In genomic region chr1:183859865-183860264, GRCh38 we compare ENCODE assay signal across 27 cellular contexts. TPM values are rescaled to one million over a fixed set of nuclear protein-coding genes. Genes with fewer than 3 reads are reported as not detected.
A peak's percentile ranks its signal among the peaks of the same experiment; 100 is the strongest.
DNase-seq lines count a peak whose midpoint lies in the region; ATAC-seq, FAIRE-seq and TF ChIP-seq lines count a peak whose summit lies in the region.
"Had no signal": no experiment of that assay in that cellular context is flagged by ENCODE, and none has a peak within 500 bp of the region (broad histone marks: within the 10 kb centered on the region; RNA-seq: fewer than 3 reads in every experiment).

No MANE protein-coding gene starts in this region.

- ATAC-seq in T-helper 17 cell (no peak), right cardiac atrium (no peak)
- ATAC-seq: activated T-helper 17 cell treated with anti-CD3 and anti-CD28 coated beads, Interleukin-2, amount 50 U/mL, for 72 hours; GM12878; heart left ventricle; K562; psoas muscle had no signal

- no peaks in the 10 kb centered on the region for H3K9me3 Mint-ChIP-seq in HFFc6
- H3K9me3 Mint-ChIP-seq: activated CD4-positive, alpha-beta memory T cell treated with anti-CD3 and anti-CD28 coated beads, Interleukin-2, amount 10 ng/mL, durations not matched to agents 7 days and 5 days; activated naive CD4-positive, alpha-beta T cell treated with anti-CD3 and anti-CD28 coated beads, Interleukin-2, amount 50 U/mL, for 24 hours; activated T-helper 17 cell treated with anti-CD3 and anti-CD28 coated beads, Interleukin-2, amount 50 U/mL, for 72 hours had no signal

- H3K4me1 ChIP-seq in small intestine (ENCODE audit: control insufficient read depth in 2 of 2, insufficient read depth in 1 of 2, low read depth in 1 of 2, low read length in 1 of 2) (no peaks in the 10 kb centered on the region), right cardiac atrium (ENCODE audit: control insufficient read depth, insufficient read depth, low read length) (peaks cover 8% of the 10 kb centered on the region)
- H3K4me1 ChIP-seq: psoas muscle, SJCRH30 had no signal

- H3K27ac Mint-ChIP-seq in HFFc6, result no peak overlapping the region
- no peak overlapping the region for H3K27ac Mint-ChIP-seq in T-helper 17 cell
- H3K27ac Mint-ChIP-seq: activated CD4-positive, alpha-beta memory T cell treated with anti-CD3 and anti-CD28 coated beads, Interleukin-2, amount 10 ng/mL, durations not matched to agents 7 days and 5 days; activated naive CD4-positive, alpha-beta T cell treated with anti-CD3 and anti-CD28 coated beads, Interleukin-2, amount 50 U/mL, for 24 hours; activated T-helper 17 cell treated with anti-CD3 and anti-CD28 coated beads, Interleukin-2, amount 50 U/mL, for 72 hours had no signal

- no peaks in the 10 kb centered on the region for H3K36me3 ChIP-seq in small intestine (ENCODE audit: control insufficient read depth in 2 of 2, insufficient read depth in 2 of 2, low read length in 2 of 2)
- H3K36me3 ChIP-seq: SJCRH30 had no signal

- FAIRE-seq in small intestine (lab: Jason Lieb, UNC), result no peak
- FAIRE-seq: D721Med, GM12878, K562, TTC549 had no signal

- in situ Hi-C loops in astrocyte of the spinal cord (cut with HindIII; ENCODE audit: low sequenced_read_pairs), result no loop called here

- H3K36me3 Mint-ChIP-seq in HFFc6 (ENCODE audit: low read depth) (peaks cover 4% of the 10 kb centered on the region; the same call in 1 of the 2 replicates), T-helper 17 cell (ENCODE audit: low read depth) (peaks cover 2% of the 10 kb centered on the region)

- H3K27me3 Mint-ChIP-seq in HFFc6 (ENCODE audit: insufficient read depth) (no peaks in the 10 kb centered on the region; the same call in 1 of the 2 replicates), T-helper 17 cell (no peaks in the 10 kb centered on the region)
- H3K27me3 Mint-ChIP-seq: activated CD4-positive, alpha-beta memory T cell treated with anti-CD3 and anti-CD28 coated beads, Interleukin-2, amount 10 ng/mL, durations not matched to agents 7 days and 5 days; activated naive CD4-positive, alpha-beta T cell treated with anti-CD3 and anti-CD28 coated beads, Interleukin-2, amount 50 U/mL, for 24 hours; activated T-helper 17 cell treated with anti-CD3 and anti-CD28 coated beads, Interleukin-2, amount 50 U/mL, for 72 hours had no signal

- H3K27ac ChIP-seq in small intestine (ENCODE audit: low read depth in 1 of 2, low read length in 1 of 2), result no peak overlapping the region
- H3K27ac ChIP-seq in right cardiac atrium (ENCODE audit: low read length), result no peak overlapping the region
- H3K27ac ChIP-seq: C4-2B, heart left ventricle, psoas muscle, SJCRH30, skin epidermis had no signal

- WGBS in small intestine, 3 donors, result 59 to 74% (median 66%) methylated on average over 4 of the region's 4 CpGs
- 78% methylated on average over 4 of the region's 4 CpGs for WGBS in right cardiac atrium

- H3K4me3 ChIP-seq in astrocyte of the spinal cord (ENCODE audit: low read depth, low read length) (no peak overlapping the region), fibroblast of villous mesenchyme (ENCODE audit: low read depth, low read length) (no peak overlapping the region), small intestine (ENCODE audit: low read depth in 1 of 2, low read length in 2 of 2) (no peak overlapping the region), right cardiac atrium (ENCODE audit: low read length) (no peak overlapping the region)
- H3K4me3 ChIP-seq: GM12878, heart left ventricle, K562, psoas muscle, SJCRH30, skin epidermis, tibial nerve had no signal

- intact Hi-C loops in right cardiac atrium (cut with DNase I), result loop anchor here in 1 of 4 donors (10.0 kb wide), 1 partner anchor 45 kb away; no protein-coding TSS in a partner anchor

- H3K4me3 Mint-ChIP-seq in HFFc6 (no peak overlapping the region), T-helper 17 cell (no peak overlapping the region)
- H3K4me3 Mint-ChIP-seq: activated CD4-positive, alpha-beta memory T cell treated with anti-CD3 and anti-CD28 coated beads, Interleukin-2, amount 10 ng/mL, durations not matched to agents 7 days and 5 days; activated naive CD4-positive, alpha-beta T cell treated with anti-CD3 and anti-CD28 coated beads, Interleukin-2, amount 50 U/mL, for 24 hours; activated T-helper 17 cell treated with anti-CD3 and anti-CD28 coated beads, Interleukin-2, amount 50 U/mL, for 72 hours had no signal

- H3K9me3 ChIP-seq in small intestine (ENCODE audit: control insufficient read depth, low read depth), result no peaks in the 10 kb centered on the region
- H3K9me3 ChIP-seq in T-helper 17 cell (ENCODE audit: control insufficient read depth, low read length, poor library complexity, severe bottlenecking), result no peaks in the 10 kb centered on the region
- H3K9me3 ChIP-seq in right cardiac atrium (ENCODE audit: control insufficient read depth, low read length), result no peaks in the 10 kb centered on the region
- H3K9me3 ChIP-seq: heart left ventricle, psoas muscle, SJCRH30, tibial nerve had no signal

- TF ChIP-seq CTCF in HFFc6 (IDR thresholded peaks at IDR 0.05) (no peak), astrocyte of the spinal cord (IDR thresholded peaks at IDR 0.05; ENCODE audit: low read depth, low read length) (no peak), fibroblast of villous mesenchyme (IDR thresholded peaks at IDR 0.05; ENCODE audit: insufficient read depth, low read depth, low read length) (no peak)

- H3K27me3 ChIP-seq in small intestine (ENCODE audit: control insufficient read depth in 2 of 2, insufficient read depth in 2 of 2, low read length in 2 of 2), result no peaks in the 10 kb centered on the region
- H3K27me3 ChIP-seq in right cardiac atrium (ENCODE audit: control insufficient read depth, insufficient read depth), result no peaks in the 10 kb centered on the region
- H3K27me3 ChIP-seq: heart left ventricle, SJCRH30, tibial nerve had no signal

- DNase-seq in HFFc6, result peak; percentile 7
- DNase-seq in astrocyte of the spinal cord (ENCODE audit: low read depth, low spot score), result peak; percentile 45
- DNase-seq in fibroblast of villous mesenchyme (ENCODE audit: low read depth), result peak; percentile 64
- DNase-seq in small intestine, result peak; percentile 33
- no peak for DNase-seq in NCI-H2081 treated with DMSO at 0.1 percent for 48 hours (lab: John Stamatoyannopoulos, UW)
- no peak for DNase-seq in T-helper 17 cell
- DNase-seq in right cardiac atrium, result no peak
- DNase-seq: activated CD4-positive, alpha-beta memory T cell treated with anti-CD3 and anti-CD28 coated beads, Interleukin-2, amount 10 ng/mL, durations not matched to agents 7 days and 5 days; activated CD4-positive, CD25-positive, alpha-beta regulatory T cell treated with anti-CD3 and anti-CD28 coated beads, Interleukin-2, amount 50 U/mL, for 72 hours; activated CD8-positive, alpha-beta memory T cell treated with anti-CD3 and anti-CD28 coated beads, Interleukin-2, amount 50 U/mL, for 48 hours; anterior cingulate cortex; heart left ventricle; MM.1S; NCI-H1417 treated with DMSO at 0.1 percent for 48 hours; NCI-H446 treated with DMSO at 0.1 percent for 48 hours; NCI-H82; psoas muscle; SJCRH30 had no signal

- H3K4me1 Mint-ChIP-seq in HFFc6 (ENCODE audit: low read depth) (peaks cover 21% of the 10 kb centered on the region), T-helper 17 cell (no peaks in the 10 kb centered on the region)
- H3K4me1 Mint-ChIP-seq: activated CD4-positive, alpha-beta memory T cell treated with anti-CD3 and anti-CD28 coated beads, Interleukin-2, amount 10 ng/mL, durations not matched to agents 7 days and 5 days; activated naive CD4-positive, alpha-beta T cell treated with anti-CD3 and anti-CD28 coated beads, Interleukin-2, amount 50 U/mL, for 24 hours; activated T-helper 17 cell treated with anti-CD3 and anti-CD28 coated beads, Interleukin-2, amount 50 U/mL, for 72 hours had no signal

RNA-seq across cellular contexts. Expression of gene RGL1, which starts 54.9 kb away (rescaled TPM):
- total RNA-seq in HFFc6 (2021; fragmentation: NEBNext Ultra II Directional; extraction: Animal tissue kit (Norgen Biotek cat#: 25700)), result 10 to 100 TPM; 12.0 to 16.8 (median 14.7) TPM
- total RNA-seq in fibroblast of villous mesenchyme (33.2 and 44.1 TPM in 2 replicates), T-helper 17 cell (1 to 10 TPM; 1.0 to 1.4 TPM), right cardiac atrium (10 to 100 TPM; 16.3 to 22.9 (median 17.2) TPM)
- polyA plus RNA-seq in small intestine (1 to 10 TPM; 4.2 to 8.4 (median 7.6) TPM), right cardiac atrium (7.2 TPM)

Comparison
In these comparisons a context has a peak if more than half of its experiments do, and no peak if none do; other contexts are left out.
1. DNase-seq: peak in HFFc6 (single experiment), astrocyte of the spinal cord (single experiment), fibroblast of villous mesenchyme (single experiment) and small intestine (single experiment); none in NCI-H2081 treated with DMSO at 0.1 percent for 48 hours (single experiment), T-helper 17 cell (0 of 3) and right cardiac atrium (0 of 3).
2. RNA of gene RGL1, which starts 54.9 kb away (total RNA-seq): 33.2 to 44.1 TPM in fibroblast of villous mesenchyme, 16.3 to 22.9 TPM in right cardiac atrium and 12.0 to 16.8 TPM in HFFc6; 1.0 to 1.4 TPM in T-helper 17 cell; every median in the first group is over 4 times any median in the second.